1 cellular context compared by ENCODE assay signal in the genomic region with DNA sequence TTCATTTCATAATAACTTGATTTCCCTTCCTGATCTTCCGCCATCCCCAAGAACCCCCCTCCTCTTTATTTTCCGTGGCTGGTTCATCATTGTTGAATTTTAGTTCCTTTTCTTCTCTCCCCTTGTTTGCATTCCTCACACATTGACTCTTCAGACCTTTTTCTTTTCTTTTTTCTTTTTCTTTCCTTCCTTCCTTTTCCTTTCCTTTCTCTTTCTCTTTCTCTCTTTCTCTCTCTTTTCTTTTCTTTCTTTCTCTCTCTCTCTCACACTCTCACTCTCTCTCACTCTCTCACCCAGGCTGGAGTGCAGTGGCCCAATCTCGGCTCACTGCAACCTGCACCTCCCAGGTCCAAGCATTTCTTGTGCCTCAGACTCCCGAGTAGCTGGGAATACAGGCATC.
A peak's percentile ranks its signal among the peaks of the same experiment; 100 is the strongest.
TF ChIP-seq lines count a peak whose summit lies in the region.

No MANE protein-coding gene starts in this region.

TF ChIP-seq in HepG2, 621 proteins besides CTCF, POLR2A, EP300 and RAD21:
- TF ChIP-seq, protein P1, sequence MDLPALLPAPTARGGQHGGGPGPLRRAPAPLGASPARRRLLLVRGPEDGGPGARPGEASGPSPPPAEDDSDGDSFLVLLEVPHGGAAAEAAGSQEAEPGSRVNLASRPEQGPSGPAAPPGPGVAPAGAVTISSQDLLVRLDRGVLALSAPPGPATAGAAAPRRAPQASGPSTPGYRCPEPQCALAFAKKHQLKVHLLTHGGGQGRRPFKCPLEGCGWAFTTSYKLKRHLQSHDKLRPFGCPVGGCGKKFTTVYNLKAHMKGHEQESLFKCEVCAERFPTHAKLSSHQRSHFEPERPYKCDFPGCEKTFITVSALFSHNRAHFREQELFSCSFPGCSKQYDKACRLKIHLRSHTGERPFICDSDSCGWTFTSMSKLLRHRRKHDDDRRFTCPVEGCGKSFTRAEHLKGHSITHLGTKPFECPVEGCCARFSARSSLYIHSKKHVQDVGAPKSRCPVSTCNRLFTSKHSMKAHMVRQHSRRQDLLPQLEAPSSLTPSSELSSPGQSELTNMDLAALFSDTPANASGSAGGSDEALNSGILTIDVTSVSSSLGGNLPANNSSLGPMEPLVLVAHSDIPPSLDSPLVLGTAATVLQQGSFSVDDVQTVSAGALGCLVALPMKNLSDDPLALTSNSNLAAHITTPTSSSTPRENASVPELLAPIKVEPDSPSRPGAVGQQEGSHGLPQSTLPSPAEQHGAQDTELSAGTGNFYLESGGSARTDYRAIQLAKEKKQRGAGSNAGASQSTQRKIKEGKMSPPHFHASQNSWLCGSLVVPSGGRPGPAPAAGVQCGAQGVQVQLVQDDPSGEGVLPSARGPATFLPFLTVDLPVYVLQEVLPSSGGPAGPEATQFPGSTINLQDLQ (CRISPR knock-in tag; IDR thresholded peaks at IDR 0.05) = no peak
- TF ChIP-seq NONO (IDR thresholded peaks at IDR 0.05) = 0 out of 2 replicates have a peak, but pooled peaks have one; percentile 22
- no peak for TF ChIP-seq NONO (CRISPR knock-in tag; conservative IDR thresholded peaks at IDR 0.05)
